In genomic region chr14:51121096-51121495, GRCh38 we compare ENCODE assay signal across 18 cellular contexts. TPM values are rescaled to one million over a fixed set of nuclear protein-coding genes. Genes with fewer than 3 reads are reported as not detected.
A peak's percentile ranks its signal among the peaks of the same experiment; 100 is the strongest.
DNase-seq lines count a peak whose midpoint lies in the region; ATAC-seq, FAIRE-seq and TF ChIP-seq lines count a peak whose summit lies in the region.
"Had no signal": no experiment of that assay in that cellular context is flagged by ENCODE, and none has a peak within 500 bp of the region (broad histone marks: within the 10 kb centered on the region; RNA-seq: fewer than 3 reads in every experiment).

No MANE protein-coding gene starts in this region.

- no peak overlapping the region for H3K23ac ChIP-seq in H1 (ENCODE audit: insufficient read length)

- no peak overlapping the region for H2AFZ ChIP-seq in H1 (ENCODE audit: low read length)

- no peak for FAIRE-seq in H1 (lab: Jason Lieb, UNC)
- FAIRE-seq: RCC 7860 had no signal

- no peak overlapping the region for H2BK12ac ChIP-seq in H1 (ENCODE audit: low read depth, low read length)

- no peak for TF ChIP-seq POLR2A in H1 (IDR thresholded peaks at IDR 0.05; ENCODE audit: control extremely low read depth in 1 of 2, low read depth in 2 of 2, low read length in 2 of 2)

- ATAC-seq in HG03039 (IDR thresholded peaks at IDR 0.05; ENCODE audit: unreplicated experiment): no peak

- no peak overlapping the region for H4K8ac ChIP-seq in H1 (ENCODE audit: extremely low read depth, insufficient read depth, low read length)

- H3K27ac ChIP-seq in HEK293 (ENCODE audit: extremely low read depth, low read depth, low read length): no peak overlapping the region
- H3K27ac ChIP-seq in H1 (ENCODE audit: low read depth, low read length): no peak overlapping the region
- H3K27ac ChIP-seq in substantia nigra (ENCODE audit: low read depth, low read length, poor library complexity, severe bottlenecking): no peak overlapping the region

- TF ChIP-seq CTCF in HEK293 (tag by site-specific recombination; IDR thresholded peaks at IDR 0.05) (no peak), H1 (IDR thresholded peaks at IDR 0.05; ENCODE audit: control extremely low read depth in 1 of 3, insufficient read depth in 1 of 3, low read depth in 1 of 3, low read length in 3 of 3) (no peak), neural crest cell (conservative IDR thresholded peaks at IDR 0.05) (no peak)

- H3K79me2 ChIP-seq in H1 (ENCODE audit: control insufficient read depth in 1 of 2, insufficient read depth in 2 of 2, low read length in 2 of 2): no peaks in the 10 kb centered on the region

- CTCF ChIA-PET in HEK293 (lab: Yijun Ruan, JAX): no interaction called here
- CTCF ChIA-PET in H1 (lab: Charles Lee; ENCODE audit: partially characterized antibody): interaction anchor here (0.6 kb wide), 1 partner anchor 13 kb away, joined by 3 read pairs; no protein-coding TSS in a partner anchor

- DNase-seq in NOMO-1 treated with DMSO at 0.1 percent for 48 hours (lab: John Stamatoyannopoulos, UW; ENCODE audit: unreplicated experiment) (peak; percentile 54), H1 (ENCODE audit: low read depth in 1 of 2, low spot score in 2 of 2) (no peak), neural crest cell (ENCODE audit: low read depth, low spot score) (no peak), NCI-H1105 treated with DMSO at 0.1 percent for 48 hours (lab: John Stamatoyannopoulos, UW) (no peak), substantia nigra (lab: John Stamatoyannopoulos, UW) (no peak)
- DNase-seq in T-helper 2 cell treated with Interferon-gamma antibody and Interleukin-4, amounts not matched to agents 5 μg/mL and 100 μg/mL, for 36 hours (ENCODE audit: low spot score): no peak
- DNase-seq: ACHN; CD4-positive, alpha-beta memory T cell; NCI-H1092 treated with DMSO at 0.1 percent for 48 hours; NCI-H187 treated with DMSO at 0.1 percent for 48 hours; NCI-H446; NCI-H748 treated with DMSO at 0.1 percent for 48 hours; SHP77 treated with DMSO at 0.1 percent for 48 hours had no signal

- H2BK15ac ChIP-seq in H1 (ENCODE audit: low read length): no peak overlapping the region

- H3K18ac ChIP-seq in H1 (ENCODE audit: extremely low read depth, low read length): no peak overlapping the region

- POLR2A ChIA-PET in HEK293 (lab: Yijun Ruan, JAX): no interaction called here
- POLR2A ChIA-PET in H1 (lab: Charles Lee; ENCODE audit: partially characterized antibody): no interaction called here

- no peaks in the 10 kb centered on the region for H3K36me3 Mint-ChIP-seq in neural crest cell (ENCODE audit: low read depth)
- H3K36me3 Mint-ChIP-seq in T-helper 2 cell treated with Interferon-gamma antibody and Interleukin-4, amounts not matched to agents 5 μg/mL and 100 μg/mL, for 36 hours (ENCODE audit: low read depth): no peaks in the 10 kb centered on the region
- H3K36me3 Mint-ChIP-seq: CD4-positive, alpha-beta memory T cell; IgD-negative memory B cell had no signal

- H3K4ac ChIP-seq in H1 (replicated peaks; ENCODE audit: insufficient read length, low read depth, low read length): no peak overlapping the region

- H2BK20ac ChIP-seq in H1 (ENCODE audit: low read length): no peak overlapping the region

- H3K4me1 ChIP-seq in HEK293 (ENCODE audit: control insufficient read depth, insufficient read depth, low read length) (no peaks in the 10 kb centered on the region; the same call in none of the 2 replicates), H1 (replicated peaks in 1 of 4; ENCODE audit: control insufficient read depth in 3 of 4, insufficient read depth in 4 of 4, low read length in 3 of 4) (peaks cover 0 to 3% (median 0%) of the 10 kb centered on the region in 4 experiments; a peak in 2 of 7 replicates)

- H3K9ac ChIP-seq in H1 (replicated peaks in 1 of 4; ENCODE audit: extremely low read depth in 1 of 4, low read depth in 3 of 4, low read length in 3 of 4): no peak overlapping the region

- H4K91ac ChIP-seq in H1 (replicated peaks; ENCODE audit: insufficient read length, low read length): no peak overlapping the region

- H3K4me2 ChIP-seq in H1 (ENCODE audit: insufficient read depth in 1 of 2, low read depth in 2 of 2, low read length in 2 of 2): no peak overlapping the region

- no peaks in the 10 kb centered on the region for H3K9me3 ChIP-seq in HEK293 (ENCODE audit: control insufficient read depth, insufficient read depth, low read depth, low read length)
- H3K9me3 ChIP-seq in H1 (ENCODE audit: insufficient read depth in 2 of 2, low read depth in 1 of 2, low read length in 1 of 2): no peaks in the 10 kb centered on the region
- H3K9me3 ChIP-seq: HAP-1 had no signal

- H3K27me3 Mint-ChIP-seq in neural crest cell (ENCODE audit: low read depth): no peaks in the 10 kb centered on the region
- peaks cover 13% of the 10 kb centered on the region for H3K27me3 Mint-ChIP-seq in T-helper 2 cell treated with Interferon-gamma antibody and Interleukin-4, amounts not matched to agents 5 μg/mL and 100 μg/mL, for 36 hours (ENCODE audit: low read depth)
- H3K27me3 Mint-ChIP-seq: IgD-negative memory B cell had no signal

- no peak overlapping the region for H2AK5ac ChIP-seq in H1 (ENCODE audit: low read depth, low read length)

- peaks cover 60% of the 10 kb centered on the region for H3K4me1 Mint-ChIP-seq in neural crest cell
- H3K4me1 Mint-ChIP-seq in T-helper 2 cell treated with Interferon-gamma antibody and Interleukin-4, amounts not matched to agents 5 μg/mL and 100 μg/mL, for 36 hours (ENCODE audit: low read depth): no peaks in the 10 kb centered on the region
- H3K4me1 Mint-ChIP-seq: CD4-positive, alpha-beta memory T cell; IgD-negative memory B cell had no signal

- WGBS in H1 (ENCODE audit: extremely low coverage in 1 of 2, insufficient coverage in 1 of 2, insufficient read length in 1 of 2, insufficient replicate concordance in 2 of 2, low coverage in 1 of 2, low lambda C conversion rate in 2 of 2, missing lambda C conversion rate in 1 of 2), 2 experiments: 83% methylated on average over 3 of the region's 3 CpGs; no CpG with 5 or more reads in 1 of the 2 experiments

- TF ChIP-seq RAD21 in H1 (IDR thresholded peaks at IDR 0.05 in 1 of 2, conservative IDR thresholded peaks at IDR 0.05 in 1 of 2; ENCODE audit: low read depth in 2 of 2, low read length in 2 of 2): no peak

- no peaks in the 10 kb centered on the region for H4K20me1 ChIP-seq in H1 (replicated peaks in 1 of 2; ENCODE audit: control insufficient read depth in 1 of 2, insufficient read depth in 2 of 2, low read length in 2 of 2)

- no peak overlapping the region for H3K14ac ChIP-seq in H1 (ENCODE audit: insufficient read length)

- no peak overlapping the region for H3K56ac ChIP-seq in H1 (replicated peaks; ENCODE audit: insufficient read length, low read depth, low read length)

- no peak overlapping the region for H2BK120ac ChIP-seq in H1 (replicated peaks; ENCODE audit: low read depth, low read length)

- no peaks in the 10 kb centered on the region for H3K27me3 ChIP-seq in H1 (replicated peaks in 1 of 4; ENCODE audit: control insufficient read depth in 3 of 4, extremely low read depth in 1 of 4, insufficient read depth in 3 of 4, low read length in 3 of 4)

- no peak overlapping the region for H3K27ac Mint-ChIP-seq in neural crest cell (ENCODE audit: unreplicated experiment)
- H3K27ac Mint-ChIP-seq in T-helper 2 cell treated with Interferon-gamma antibody and Interleukin-4, amounts not matched to agents 5 μg/mL and 100 μg/mL, for 36 hours: no peak overlapping the region
- H3K27ac Mint-ChIP-seq: CD4-positive, alpha-beta memory T cell; IgD-negative memory B cell had no signal

- H3K23me2 ChIP-seq in H1 (ENCODE audit: low read depth, low read length): peaks cover 2% of the 10 kb centered on the region; the same call in 1 of the 2 replicates

- TF ChIP-seq EP300 in H1 (IDR thresholded peaks at IDR 0.05; ENCODE audit: borderline replicate concordance in 1 of 2, low read depth in 2 of 2, low read length in 2 of 2): no peak

- H3K79me1 ChIP-seq in H1 (ENCODE audit: low read depth, low read length): no peaks in the 10 kb centered on the region

- peak overlapping the region; percentile 5 for H3K4me3 Mint-ChIP-seq in neural crest cell
- H3K4me3 Mint-ChIP-seq in T-helper 2 cell treated with Interferon-gamma antibody and Interleukin-4, amounts not matched to agents 5 μg/mL and 100 μg/mL, for 36 hours: no peak overlapping the region
- H3K4me3 Mint-ChIP-seq: CD4-positive, alpha-beta memory T cell; IgD-negative memory B cell had no signal

- H4K5ac ChIP-seq in H1 (ENCODE audit: insufficient read length, low read depth, low read length): no peak overlapping the region

- no peaks in the 10 kb centered on the region for H3K9me3 Mint-ChIP-seq in neural crest cell
- no peaks in the 10 kb centered on the region for H3K9me3 Mint-ChIP-seq in T-helper 2 cell treated with Interferon-gamma antibody and Interleukin-4, amounts not matched to agents 5 μg/mL and 100 μg/mL, for 36 hours

- no peak overlapping the region for H3K4me3 ChIP-seq in HEK293 (ENCODE audit: low read depth, low read length)
- H3K4me3 ChIP-seq in H1 (ENCODE audit: extremely low read depth in 1 of 4, insufficient read depth in 2 of 4, low read depth in 3 of 4, low read length in 4 of 4): no peak overlapping the region
- H3K4me3 ChIP-seq: HAP-1 had no signal

- no peak overlapping the region for H2BK5ac ChIP-seq in H1 (ENCODE audit: low read depth, low read length)

- H3K36me3 ChIP-seq in HEK293 (ENCODE audit: control insufficient read depth in 2 of 2, insufficient read depth in 1 of 2, low read length in 2 of 2) (no peaks in the 10 kb centered on the region; a peak in 1 of 3 replicates), H1 (ENCODE audit: control insufficient read depth in 2 of 4, insufficient read depth in 4 of 4, low read length in 3 of 4) (no peaks in the 10 kb centered on the region)
- H3K36me3 ChIP-seq: HAP-1 had no signal

TF ChIP-seq in HEK293, 187 proteins besides CTCF, POLR2A, EP300 and RAD21:
- TF ChIP-seq ZNF660 (tag by site-specific recombination; IDR thresholded peaks at IDR 0.05) (0 out of 2 replicates have a peak, but pooled peaks have one; percentile 59), IKZF3 (tag by site-specific recombination; IDR thresholded peaks at IDR 0.05) (no peak)

TF ChIP-seq in H1, 55 proteins besides CTCF, POLR2A, EP300 and RAD21 (continues in another document):
- no peak for TF ChIP-seq NANOG (IDR thresholded peaks at IDR 0.05; ENCODE audit: insufficient read depth, low read depth, low read length, poor library complexity, severe bottlenecking)
- TF ChIP-seq CBX5 (IDR thresholded peaks at IDR 0.05; ENCODE audit: low read depth, low read length): no peak
- TF ChIP-seq RBBP5 (IDR thresholded peaks at IDR 0.05; ENCODE audit: borderline replicate concordance, low read depth, low read length): no peak

RNA-seq across cellular contexts. Expression of gene TRIM9, which starts 26.2 kb away (rescaled TPM):
- total RNA-seq in H1 (2021; fragmentation: NEBNext Ultra II Directional; extraction: Animal tissue kit (Norgen Biotek cat#: 25700)): 3.8 and 5.4 TPM in 2 replicates
- 2.4 and 2.7 TPM in 2 replicates for polyA plus RNA-seq in H1 (2011; rRNA removed)
- 1.9 TPM for polyA plus RNA-seq in H1 (2011; cell fraction: cytosol; rRNA removed)
- 6.6 TPM for polyA plus RNA-seq in H1 (2011; cell fraction: nucleus; rRNA removed)
- 2.4 to 4.3 TPM (median 3.3 TPM) in 4 replicates for polyA plus RNA-seq in H1 (2012, experiment 1 of 2)
- polyA plus RNA-seq in H1 (2012, experiment 2 of 2): 0.80 TPM
- 2.0 TPM for polyA plus RNA-seq in H1 (2013, experiment 1 of 2)
- polyA plus RNA-seq in H1 (2013, experiment 2 of 2): 2.1 TPM
- polyA minus RNA-seq in H1 (2011; rRNA and poly(A)+ RNA removed): 5.5 and 11.8 TPM in 2 replicates
- polyA minus RNA-seq in H1 (2011; cell fraction: cytosol; rRNA and poly(A)+ RNA removed): 2.2 TPM
- 12.0 TPM for polyA minus RNA-seq in H1 (2011; cell fraction: nucleus; rRNA and poly(A)+ RNA removed)
- 19.7 and 21.9 TPM in 2 replicates for total RNA-seq in neural crest cell
